1 cellular context compared by ENCODE assay signal in the genomic region with DNA sequence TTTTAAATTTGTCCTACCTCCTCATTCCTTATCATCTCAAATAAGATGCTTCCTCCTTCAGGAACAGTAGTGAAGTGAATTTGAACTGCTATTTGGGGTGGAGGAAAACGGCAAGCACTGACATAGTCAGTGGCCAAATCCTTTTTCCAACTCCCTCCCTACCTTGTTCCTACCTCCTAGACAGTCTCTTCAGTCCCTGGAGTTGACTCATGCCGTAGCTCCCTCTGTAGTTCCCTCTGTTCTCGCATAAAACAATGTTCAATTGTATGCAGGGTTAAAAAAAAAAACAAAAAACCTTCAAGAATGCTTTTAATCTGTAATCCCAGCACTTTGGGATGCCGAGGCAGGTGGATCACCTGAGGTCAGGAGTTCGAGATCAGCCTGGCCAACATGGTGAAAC.
A peak's percentile ranks its signal among the peaks of the same experiment; 100 is the strongest.
TF ChIP-seq lines count a peak whose summit lies in the region.

No MANE protein-coding gene starts in this region.

TF ChIP-seq in HepG2, 621 proteins besides CTCF, POLR2A, EP300 and RAD21:
- no peak for TF ChIP-seq BRD4 (CRISPR knock-in tag; IDR thresholded peaks at IDR 0.05)
- no peak for TF ChIP-seq EZH2 (conservative IDR thresholded peaks at IDR 0.05; ENCODE audit: low read depth, low read length)
- no peak for TF ChIP-seq HNRNPLL (IDR thresholded peaks at IDR 0.05; ENCODE audit: low read depth, low read length, poor library complexity, severe bottlenecking)
- TF ChIP-seq SOX13 (IDR thresholded peaks at IDR 0.05), result no peak
- peak in 1 of 2 experiments; percentile 51; a peak in 1 of 4 replicates for TF ChIP-seq SOX13 (CRISPR knock-in tag; conservative IDR thresholded peaks at IDR 0.05 in 1 of 2, IDR thresholded peaks at IDR 0.05 in 1 of 2)
- TF ChIP-seq, protein P1, sequence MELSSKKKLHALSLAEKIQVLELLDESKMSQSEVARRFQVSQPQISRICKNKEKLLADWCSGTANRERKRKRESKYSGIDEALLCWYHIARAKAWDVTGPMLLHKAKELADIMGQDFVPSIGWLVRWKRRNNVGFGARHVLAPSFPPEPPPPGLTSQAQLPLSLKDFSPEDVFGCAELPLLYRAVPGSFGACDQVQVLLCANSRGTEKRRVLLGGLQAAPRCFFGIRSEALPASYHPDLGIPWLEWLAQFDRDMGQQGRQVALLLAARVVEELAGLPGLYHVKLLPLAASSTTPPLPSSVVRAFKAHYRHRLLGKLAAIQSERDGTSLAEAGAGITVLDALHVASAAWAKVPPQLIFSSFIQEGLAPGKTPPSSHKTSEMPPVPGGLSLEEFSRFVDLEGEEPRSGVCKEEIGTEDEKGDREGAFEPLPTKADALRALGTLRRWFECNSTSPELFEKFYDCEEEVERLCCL (CRISPR knock-in tag; IDR thresholded peaks at IDR 0.05; ENCODE audit: borderline replicate concordance), result no peak
